8 cellular contexts compared by ENCODE assay signal in the genomic region with DNA sequence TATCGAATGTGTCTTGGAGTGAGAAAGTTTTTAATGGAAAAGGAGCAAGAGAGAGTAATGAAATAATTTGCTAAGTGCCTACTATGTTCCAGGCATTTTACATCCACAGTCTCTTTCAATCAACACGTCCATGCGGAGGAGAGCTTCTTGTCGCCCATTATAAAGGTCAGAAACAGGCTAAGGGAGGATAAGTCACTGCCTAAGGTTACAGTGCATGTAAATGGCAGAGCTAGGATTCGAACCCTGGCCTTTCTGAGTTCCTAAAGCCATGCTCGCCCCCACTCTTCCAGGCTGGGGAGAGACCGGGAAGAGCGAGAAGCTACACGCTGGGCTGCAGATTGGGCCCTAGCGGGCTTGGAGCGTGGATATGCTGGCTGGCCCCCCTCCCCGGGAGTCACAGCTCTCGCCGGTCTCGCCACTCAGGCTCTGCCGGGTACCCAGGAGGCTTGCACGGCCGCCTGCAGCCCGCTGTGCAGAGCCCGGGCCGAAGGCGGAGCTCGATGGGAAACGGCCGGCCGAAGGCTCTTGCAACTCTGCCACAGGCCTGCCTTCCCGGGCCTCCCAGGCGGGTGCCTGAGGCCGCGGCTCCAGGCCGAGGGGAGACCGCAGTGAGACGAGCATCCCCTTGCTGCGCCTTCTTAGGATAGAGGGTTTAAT. TPM values are rescaled to one million over a fixed set of nuclear protein-coding genes. Genes with fewer than 3 reads are reported as not detected.
DNase-seq lines count a peak whose midpoint lies in the region; ATAC-seq and TF ChIP-seq lines count a peak whose summit lies in the region.

No MANE protein-coding gene starts in this region.

- intact Hi-C loops in PC-9 (cut with micrococcal nuclease; ENCODE audit: unreplicated experiment) (no loop called here), left cardiac atrium (cut with DNase I) (no loop called here)

- H3K27ac Mint-ChIP-seq in stimulated activated effector memory CD8-positive, alpha-beta T cell treated with anti-CD3 and anti-CD28 coated beads, Interleukin-12 subunit alpha, Interleukin-12 subunit beta, amount 100 ng/mL, for 72 hours, result no peak overlapping the region

- H3F3A ChIP-seq in PC-9 (ENCODE audit: insufficient read depth, low read depth), result no peaks in the 10 kb centered on the region

- H3K36me3 ChIP-seq in PC-9 (ENCODE audit: low read depth), result no peaks in the 10 kb centered on the region

- no peaks in the 10 kb centered on the region for H3K9me3 ChIP-seq in PC-9 (ENCODE audit: insufficient read depth, low read depth)

- peak overlapping the region; percentile 37 for H3K4me3 Mint-ChIP-seq in stimulated activated effector memory CD8-positive, alpha-beta T cell treated with anti-CD3 and anti-CD28 coated beads, Interleukin-12 subunit alpha, Interleukin-12 subunit beta, amount 100 ng/mL, for 72 hours

- no peaks in the 10 kb centered on the region for H3K79me2 ChIP-seq in PC-9 (ENCODE audit: low read depth)

- no peak overlapping the region for H3K27ac ChIP-seq in PC-9

- H3K9me2 ChIP-seq in PC-9 (ENCODE audit: insufficient read depth), result no peaks in the 10 kb centered on the region

- H3K4me3 ChIP-seq in PC-9, result peak overlapping the region; percentile 36; the same call in 1 of the 2 replicates

- peaks cover 12% of the 10 kb centered on the region for H3K4me1 ChIP-seq in PC-9 (replicated peaks; ENCODE audit: insufficient read depth)

- H3K36me3 Mint-ChIP-seq in stimulated activated effector memory CD8-positive, alpha-beta T cell treated with anti-CD3 and anti-CD28 coated beads, Interleukin-12 subunit alpha, Interleukin-12 subunit beta, amount 100 ng/mL, for 72 hours, result peaks cover 9% of the 10 kb centered on the region

- 0 out of 2 replicates have a peak, but pooled peaks cover 5% of the 10 kb centered on the region for H3K27me3 ChIP-seq in PC-9 (ENCODE audit: insufficient read depth, low read depth)

- H3K4me1 Mint-ChIP-seq in stimulated activated effector memory CD8-positive, alpha-beta T cell treated with anti-CD3 and anti-CD28 coated beads, Interleukin-12 subunit alpha, Interleukin-12 subunit beta, amount 100 ng/mL, for 72 hours, result peaks cover 44% of the 10 kb centered on the region

- no peaks in the 10 kb centered on the region for H3K9me3 Mint-ChIP-seq in stimulated activated effector memory CD8-positive, alpha-beta T cell treated with anti-CD3 and anti-CD28 coated beads, Interleukin-12 subunit alpha, Interleukin-12 subunit beta, amount 100 ng/mL, for 72 hours

- POLR2A ChIA-PET in PC-9 (lab: Charles Lee; ENCODE audit: unreplicated experiment), result interaction anchor here (0.6 kb wide), 1 partner anchor 288 kb away, joined by 5 read pairs; no protein-coding TSS in a partner anchor

- DNase-seq in NCI-H82 (lab: John Stamatoyannopoulos, UW) (peak; percentile 50), NCI-H82 treated with DMSO at 0.1 percent for 48 hours (lab: John Stamatoyannopoulos, UW; ENCODE audit: unreplicated experiment) (no peak), PC-9 (peak in 1 of 2 experiments; percentile 25), left cardiac atrium (no peak)
- DNase-seq in stimulated activated effector memory CD8-positive, alpha-beta T cell treated with anti-CD3 and anti-CD28 coated beads, Interleukin-12 subunit alpha, Interleukin-12 subunit beta, amount 100 ng/mL, for 72 hours (ENCODE audit: low spot score in 2 of 2), result no peak

- H2AFZ ChIP-seq in PC-9, result no peak overlapping the region

- TF ChIP-seq CTCF in PC-9 (conservative IDR thresholded peaks at IDR 0.05), result no peak

- CTCF ChIA-PET in PC-9 (lab: Charles Lee), result interaction anchor here (0.6 kb wide), 1 partner anchor 13 kb away, joined by 3 read pairs; no protein-coding TSS in a partner anchor

- BruUV-seq in PC-9 (replicated peaks; lab: Mats Ljungman, UMichigan), result no TSS peak

- ATAC-seq in left cardiac atrium (peak; percentile 33 to 55), GM21423 (IDR thresholded peaks at IDR 0.05; ENCODE audit: unreplicated experiment) (no peak), GM21447 (IDR thresholded peaks at IDR 0.05; ENCODE audit: unreplicated experiment) (no peak), HG03457 (IDR thresholded peaks at IDR 0.05; ENCODE audit: unreplicated experiment) (no peak)
- no peak for ATAC-seq in stimulated activated effector memory CD8-positive, alpha-beta T cell treated with anti-CD3 and anti-CD28 coated beads, Interleukin-12 subunit alpha, Interleukin-12 subunit beta, amount 100 ng/mL, for 72 hours

- H4K20me1 ChIP-seq in PC-9 (ENCODE audit: insufficient read depth), result no peaks in the 10 kb centered on the region

- peak overlapping the region; percentile 66 for H3K4me2 ChIP-seq in PC-9

RNA-seq across cellular contexts. Expression of a gene that starts 0.8 kb away (rescaled TPM):
- total RNA-seq in PC-9 (2021) (0.90 and 1.4 TPM in 2 replicates), left cardiac atrium (under 1 TPM in 1 of 2 donors, not detected in 1; 0.38 TPM)

Comparison
In these comparisons a context has a peak if more than half of its experiments do, and no peak if none do; other contexts are left out.
1. ATAC-seq: peak in left cardiac atrium (2 of 2); none in stimulated activated effector memory CD8-positive, alpha-beta T cell treated with anti-CD3 and anti-CD28 coated beads, Interleukin-12 subunit alpha, Interleukin-12 subunit beta, amount 100 ng/mL, for 72 hours (single experiment), GM21423 (single experiment), GM21447 (single experiment) and HG03457 (single experiment).